In the genomic region with DNA sequence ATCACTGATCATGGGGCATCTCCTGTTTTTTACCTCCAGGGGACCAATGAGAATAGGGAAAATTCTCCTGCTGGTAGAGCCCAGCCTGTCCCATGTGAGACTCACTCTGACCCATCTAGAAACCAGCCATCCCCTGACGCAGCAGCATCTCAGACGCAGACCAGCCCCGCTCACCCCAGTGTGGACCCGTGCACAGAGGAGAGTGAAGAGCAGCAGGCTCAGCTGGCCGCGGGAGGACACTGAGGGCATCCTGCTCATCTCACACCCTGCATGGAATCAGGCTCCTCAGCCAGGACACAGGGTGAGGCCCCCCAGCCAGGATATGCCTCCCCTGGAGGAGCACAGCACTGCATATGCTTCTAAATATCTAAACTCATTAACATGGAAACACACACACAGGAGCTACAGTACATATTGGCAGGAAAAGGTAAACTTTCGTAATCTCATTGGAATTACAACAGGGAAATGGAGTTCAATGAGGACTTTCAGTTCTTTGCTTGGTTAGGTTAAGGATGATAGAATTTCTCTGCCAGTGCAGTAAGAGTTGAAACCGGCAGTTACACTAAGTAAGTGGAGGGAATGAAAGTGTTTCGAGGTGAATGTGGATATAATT, we compare ENCODE assay signal across 21 cellular contexts. TPM values are rescaled to one million over a fixed set of nuclear protein-coding genes. Genes with fewer than 3 reads are reported as not detected.
DNase-seq lines count a peak whose midpoint lies in the region; ATAC-seq and TF ChIP-seq lines count a peak whose summit lies in the region.
"Had no signal": no experiment of that assay in that cellular context is flagged by ENCODE, and none has a peak within 500 bp of the region (broad histone marks: within the 10 kb centered on the region; RNA-seq: fewer than 3 reads in every experiment).

No MANE protein-coding gene starts in this region.

- no peak overlapping the region for H3K4me3 Mint-ChIP-seq in endothelial cell (ENCODE audit: unreplicated experiment)

- no peaks in the 10 kb centered on the region for H3K9me3 ChIP-seq in mucosa of descending colon
- H3K9me3 ChIP-seq: prostate gland, spleen, uterus had no signal

- TF ChIP-seq CTCF in endothelial cell (IDR thresholded peaks at IDR 0.05; ENCODE audit: unreplicated experiment) (no peak), mucosa of descending colon (IDR thresholded peaks at IDR 0.05) (no peak)

- intact Hi-C loops in Right ventricle myocardium inferior (cut with DNase I) = no loop called here
- intact Hi-C loops in cardiac septum (cut with DNase I) = no loop called here
- intact Hi-C loops in mucosa of descending colon (cut with DNase I, micrococcal nuclease) = no loop called here

- H3K36me3 Mint-ChIP-seq in endothelial cell (ENCODE audit: low read depth, unreplicated experiment) = no peaks in the 10 kb centered on the region

- peak; percentile 50 for DNase-seq in Right ventricle myocardium inferior (ENCODE audit: missing footprints)
- no peak for DNase-seq in cardiac septum (ENCODE audit: low spot score)
- no peak for DNase-seq in endothelial cell (ENCODE audit: low spot score)
- DNase-seq in mucosa of descending colon = no peak
- no peak for DNase-seq in activated CD4-positive, CD25-positive, alpha-beta regulatory T cell treated with anti-CD3 and anti-CD28 coated beads, Interleukin-2, amount 50 U/mL, for 72 hours
- no peak for DNase-seq in NCI-H146 (lab: John Stamatoyannopoulos, UW)
- DNase-seq in T-helper 9 cell = no peak
- DNase-seq: activated CD8-positive, alpha-beta memory T cell treated with anti-CD3 and anti-CD28 coated beads for 24 hours; activated gamma-delta T cell; brain microvascular endothelial cell; effector CD8-positive, alpha-beta T cell; KG1; left ventricle myocardium superior; naive B cell; NCI-H1417; NK-92 treated with Interleukin-12 subunit alpha and Interleukin-12 subunit beta, amount 100 ng/mL, for 24 hours; spleen; stimulated activated naive CD4-positive, alpha-beta T cell; uterus had no signal

- no peaks in the 10 kb centered on the region for H3K27me3 Mint-ChIP-seq in endothelial cell (ENCODE audit: unreplicated experiment)
- H3K27me3 Mint-ChIP-seq: naive B cell had no signal

- peaks cover 3% of the 10 kb centered on the region for H3K36me3 ChIP-seq in mucosa of descending colon (ENCODE audit: low read depth)
- H3K36me3 ChIP-seq: brain microvascular endothelial cell, prostate gland, uterus had no signal

- ATAC-seq in Right ventricle myocardium inferior (no peak), mucosa of descending colon (peak; percentile 54), GM19023 (IDR thresholded peaks at IDR 0.05; ENCODE audit: unreplicated experiment) (no peak)
- ATAC-seq: left ventricle myocardium superior had no signal

- H3K4me1 ChIP-seq in mucosa of descending colon (ENCODE audit: low read depth) = peaks cover 15% of the 10 kb centered on the region
- H3K4me1 ChIP-seq: prostate gland, uterus had no signal

- peak overlapping the region; percentile 17 for H3K27ac Mint-ChIP-seq in endothelial cell (ENCODE audit: unreplicated experiment)

- peaks cover 27% of the 10 kb centered on the region for H3K4me1 Mint-ChIP-seq in endothelial cell (ENCODE audit: unreplicated experiment)

- no peaks in the 10 kb centered on the region for H3K9me3 Mint-ChIP-seq in endothelial cell (ENCODE audit: unreplicated experiment)
- H3K9me3 Mint-ChIP-seq: naive B cell had no signal

- no peak overlapping the region for H3K4me3 ChIP-seq in mucosa of descending colon
- H3K4me3 ChIP-seq: prostate gland, spleen, uterus had no signal

RNA-seq across cellular contexts. Expression of a gene that starts 34.4 kb away (rescaled TPM):
- total RNA-seq in Right ventricle myocardium inferior (3.5 TPM), cardiac septum (3.6 TPM), endothelial cell (ENCODE audit: unreplicated experiment) (8.3 TPM), mucosa of descending colon (1 to 10 TPM; 1.7 to 4.1 (median 4.0) TPM)
